In genomic region chr1:233790662-233791371, GRCh38 we compare ENCODE assay signal across 8 cellular contexts.
DNase-seq lines count a peak whose midpoint lies in the region; ATAC-seq and TF ChIP-seq lines count a peak whose summit lies in the region.

No MANE protein-coding gene starts in this region.

- H3K4me1 ChIP-seq in OCI-LY1 (ENCODE audit: insufficient read depth, low read length, severe bottlenecking) (no peaks in the 10 kb centered on the region), cardiac muscle cell (ENCODE audit: low read depth) (no peaks in the 10 kb centered on the region)

- no peak overlapping the region for H3K4me2 ChIP-seq in OCI-LY1 (ENCODE audit: low read length)

- peak; percentile 82 for TF ChIP-seq RAD21 in Ishikawa (IDR thresholded peaks at IDR 0.05; ENCODE audit: low read depth)

- no peaks in the 10 kb centered on the region for H3K9me2 ChIP-seq in OCI-LY1 (ENCODE audit: low read depth, low read length)

- no peak overlapping the region for H2AFZ ChIP-seq in OCI-LY1 (ENCODE audit: low read length)

- no peaks in the 10 kb centered on the region for H3K79me2 ChIP-seq in OCI-LY1 (ENCODE audit: insufficient read depth, low read length)

- no peaks in the 10 kb centered on the region for H3K4me1 Mint-ChIP-seq in activated naive CD8-positive, alpha-beta T cell treated with anti-CD3 and anti-CD28 coated beads, Interleukin-2, amount 50 U/mL, for 24 hours

- no peak overlapping the region for H3K27ac ChIP-seq in OCI-LY1 (ENCODE audit: low read depth, low read length, poor library complexity, severe bottlenecking)
- no peak overlapping the region for H3K27ac ChIP-seq in cardiac muscle cell

- TF ChIP-seq CTCF in OCI-LY1 (IDR thresholded peaks at IDR 0.05; ENCODE audit: low read length) = peak; percentile 86
- TF ChIP-seq CTCF in cardiac muscle cell (IDR thresholded peaks at IDR 0.05; ENCODE audit: low read depth, low read length) = peak; percentile 93

- H3K27ac Mint-ChIP-seq in activated naive CD8-positive, alpha-beta T cell treated with anti-CD3 and anti-CD28 coated beads, Interleukin-2, amount 50 U/mL, for 24 hours = no peak overlapping the region

- peaks cover 23% of the 10 kb centered on the region for H3K27me3 Mint-ChIP-seq in activated naive CD8-positive, alpha-beta T cell treated with anti-CD3 and anti-CD28 coated beads, Interleukin-2, amount 50 U/mL, for 24 hours

- H4K20me1 ChIP-seq in OCI-LY1 (ENCODE audit: insufficient read depth, low read length) = no peaks in the 10 kb centered on the region

- peaks cover 3% of the 10 kb centered on the region for H3K9me3 Mint-ChIP-seq in activated naive CD8-positive, alpha-beta T cell treated with anti-CD3 and anti-CD28 coated beads, Interleukin-2, amount 50 U/mL, for 24 hours

- ATAC-seq in GM21529 (IDR thresholded peaks at IDR 0.05; ENCODE audit: unreplicated experiment) = peak; percentile 97
- peak; percentile 69 for ATAC-seq in activated naive CD8-positive, alpha-beta T cell treated with anti-CD3 and anti-CD28 coated beads, Interleukin-2, amount 50 U/mL, for 24 hours

- no peaks in the 10 kb centered on the region for H3F3A ChIP-seq in OCI-LY1 (ENCODE audit: insufficient read depth, low read length)

- H3K9me3 ChIP-seq in OCI-LY1 (ENCODE audit: low read length) (no peaks in the 10 kb centered on the region), cardiac muscle cell (ENCODE audit: low read depth) (no peaks in the 10 kb centered on the region)

- peak; percentile 7 for DNase-seq in GDM1 (lab: John Stamatoyannopoulos, UW)
- peak; percentile 17 for DNase-seq in activated naive CD8-positive, alpha-beta T cell treated with anti-CD3 and anti-CD28 coated beads, Interleukin-2, amount 50 U/mL, for 24 hours
- DNase-seq in cardiac muscle cell (ENCODE audit: low read depth in 1 of 2, low spot score in 1 of 2) = peak; percentile 72 to 73
- DNase-seq in pons (ENCODE audit: low spot score) = peak; percentile 92
- no peak for DNase-seq in NCI-H187 treated with DMSO at 0.1 percent for 48 hours (lab: John Stamatoyannopoulos, UW)

- no peaks in the 10 kb centered on the region for H3K36me3 Mint-ChIP-seq in activated naive CD8-positive, alpha-beta T cell treated with anti-CD3 and anti-CD28 coated beads, Interleukin-2, amount 50 U/mL, for 24 hours (ENCODE audit: low read depth)

- TF ChIP-seq EP300 in Ishikawa (IDR thresholded peaks at IDR 0.05; ENCODE audit: borderline replicate concordance) = no peak

- H3K4me3 ChIP-seq in OCI-LY1 (ENCODE audit: low read depth, low read length, poor library complexity, severe bottlenecking) = no peak overlapping the region
- no peak overlapping the region for H3K4me3 ChIP-seq in cardiac muscle cell

- no peak overlapping the region for H3K9ac ChIP-seq in OCI-LY1 (ENCODE audit: low read length)

- H3K36me3 ChIP-seq in OCI-LY1 (ENCODE audit: insufficient read depth, low read length) (no peaks in the 10 kb centered on the region), cardiac muscle cell (no peaks in the 10 kb centered on the region)

- H3K27me3 ChIP-seq in OCI-LY1 (ENCODE audit: insufficient read depth, low read length) = no peaks in the 10 kb centered on the region
- H3K27me3 ChIP-seq in cardiac muscle cell = no peaks in the 10 kb centered on the region

- no peak overlapping the region for H3K4me3 Mint-ChIP-seq in activated naive CD8-positive, alpha-beta T cell treated with anti-CD3 and anti-CD28 coated beads, Interleukin-2, amount 50 U/mL, for 24 hours

TF ChIP-seq in Ishikawa, 13 proteins besides CTCF, POLR2A, EP300 and RAD21:
- TF ChIP-seq MAX (IDR thresholded peaks at IDR 0.05) = no peak
- no peak for TF ChIP-seq CREB1 (IDR thresholded peaks at IDR 0.05; ENCODE audit: low read depth)
- no peak for TF ChIP-seq TCF12 (IDR thresholded peaks at IDR 0.05; ENCODE audit: low read depth)
- no peak for TF ChIP-seq CEBPB (IDR thresholded peaks at IDR 0.05)
- no peak for TF ChIP-seq NFIC (IDR thresholded peaks at IDR 0.05)
- no peak for TF ChIP-seq ZBTB7A (IDR thresholded peaks at IDR 0.05; ENCODE audit: low read depth)
- TF ChIP-seq FOXM1 (IDR thresholded peaks at IDR 0.05; ENCODE audit: borderline replicate concordance, low read depth) = no peak
- no peak; the same call in 1 of the 2 replicates for TF ChIP-seq TEAD4 (IDR thresholded peaks at IDR 0.05)
- no peak for TF ChIP-seq REST (IDR thresholded peaks at IDR 0.05; ENCODE audit: low read depth)
- TF ChIP-seq EGR1 (IDR thresholded peaks at IDR 0.05) = no peak
- TF ChIP-seq TAF1 (IDR thresholded peaks at IDR 0.05; ENCODE audit: low read depth) = no peak
- no peak for TF ChIP-seq YY1 (IDR thresholded peaks at IDR 0.05; ENCODE audit: low read depth)
- no peak for TF ChIP-seq USF1 (IDR thresholded peaks at IDR 0.05)
